In genomic region chr10:125836746-125837145, GRCh38 we compare ENCODE assay signal across 1 cellular context.
TF ChIP-seq lines count a peak whose summit lies in the region.

No MANE protein-coding gene starts in this region.

TF ChIP-seq in HepG2, 621 proteins besides CTCF, POLR2A, EP300 and RAD21 (continued from another document):
- TF ChIP-seq KIAA2018 (CRISPR knock-in tag; IDR thresholded peaks at IDR 0.05; ENCODE audit: borderline replicate concordance) (no peak), ZNF143 (CRISPR knock-in tag; IDR thresholded peaks at IDR 0.05) (no peak), ZMYM2 (CRISPR knock-in tag; IDR thresholded peaks at IDR 0.05) (no peak), MATR3 (CRISPR knock-in tag; IDR thresholded peaks at IDR 0.05) (no peak), NR0B2 (CRISPR knock-in tag; IDR thresholded peaks at IDR 0.05) (no peak), SRY (CRISPR knock-in tag; IDR thresholded peaks at IDR 0.05) (no peak)
TF ChIP-seq in HepG2: peak in this region for 0.
